ENCODE assay signal across 27 cellular contexts in the genomic region with DNA sequence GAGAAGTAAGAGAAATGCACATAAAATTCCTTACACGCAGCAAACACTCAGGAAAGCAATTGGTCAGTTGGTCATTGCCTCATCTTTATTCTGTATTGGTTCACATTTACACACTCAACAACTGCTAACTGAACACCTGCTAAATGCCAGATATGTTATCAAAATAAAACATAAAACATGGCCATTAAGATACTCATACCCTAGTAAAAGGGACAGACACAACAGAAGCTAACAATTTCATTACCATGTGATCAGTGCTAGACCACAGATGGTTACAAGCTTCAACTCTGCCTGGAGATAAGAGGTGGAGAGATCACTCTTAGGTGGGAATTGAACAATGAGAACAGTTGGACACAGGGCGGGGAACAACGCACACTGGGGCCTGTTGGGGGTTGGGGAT.
"Had no signal": no experiment of that assay in that cellular context is flagged by ENCODE, and none has a peak within 500 bp of the region (broad histone marks: within the 10 kb centered on the region; RNA-seq: fewer than 3 reads in every experiment).

No MANE protein-coding gene starts in this region.

- H3K36me3 ChIP-seq: brain microvascular endothelial cell, cardiac muscle cell had no signal

- H3K27me3 Mint-ChIP-seq: activated CD4-positive, alpha-beta memory T cell treated with anti-CD3 and anti-CD28 coated beads for 36 hours; activated CD4-positive, alpha-beta T cell treated with anti-CD3 and anti-CD28 coated beads, Interleukin-2, amount 10 ng/mL, durations not matched to agents 7 days and 5 days; activated naive CD4-positive, alpha-beta T cell treated with anti-CD3 and anti-CD28 coated beads, Interleukin-2, amount 10 ng/mL, durations not matched to agents 7 days and 5 days; activated naive CD8-positive, alpha-beta T cell treated with anti-CD3 and anti-CD28 coated beads for 36 hours had no signal

- H3K4me3 Mint-ChIP-seq: activated CD4-positive, alpha-beta memory T cell treated with anti-CD3 and anti-CD28 coated beads for 36 hours; activated CD4-positive, alpha-beta T cell treated with anti-CD3 and anti-CD28 coated beads, Interleukin-2, amount 10 ng/mL, durations not matched to agents 7 days and 5 days; activated naive CD4-positive, alpha-beta T cell treated with anti-CD3 and anti-CD28 coated beads, Interleukin-2, amount 10 ng/mL, durations not matched to agents 7 days and 5 days; activated naive CD8-positive, alpha-beta T cell treated with anti-CD3 and anti-CD28 coated beads for 36 hours; activated T-cell treated with anti-CD3 and anti-CD28 coated beads, Interleukin-2, amount 50 U/mL, for 72 hours; T-helper 17 cell had no signal

- H3K4me3 ChIP-seq: cardiac muscle cell, PC-9 had no signal

- ATAC-seq: activated T-cell treated with anti-CD3 and anti-CD28 coated beads, Interleukin-2, amount 50 U/mL, for 72 hours; T-helper 17 cell had no signal

- DNase-seq: activated CD4-positive, alpha-beta memory T cell treated with anti-CD3 and anti-CD28 coated beads for 36 hours; activated CD4-positive, alpha-beta T cell treated with anti-CD3 and anti-CD28 coated beads, Interleukin-2, amount 10 ng/mL, durations not matched to agents 7 days and 5 days; activated CD4-positive, CD25-positive, alpha-beta regulatory T cell; activated CD8-positive, alpha-beta memory T cell treated with anti-CD3 and anti-CD28 coated beads for 24 hours; activated gamma-delta T cell treated with Interleukin-2 at 50 U/mL for 16 hours; activated naive CD4-positive, alpha-beta T cell treated with anti-CD3 and anti-CD28 coated beads, Interleukin-2, amount 10 ng/mL, durations not matched to agents 7 days and 5 days; activated naive CD8-positive, alpha-beta T cell treated with anti-CD3 and anti-CD28 coated beads for 36 hours; activated T-cell treated with anti-CD3 and anti-CD28 coated beads, Interleukin-2, amount 50 U/mL, for 72 hours; brain microvascular endothelial cell; KG1; NCI-H1092 treated with DMSO at 0.1 percent for 48 hours; NCI-H1417 treated with DMSO at 0.1 percent for 48 hours; NCI-H1694; NCI-H2029; NCI-H2107; NCI-H2171 treated with DMSO at 0.1 percent for 48 hours; NCI-H345; NCI-H510A; NCI-H69; NK-92 treated with Interleukin-12 subunit alpha and Interleukin-12 subunit beta, amount 100 ng/mL, for 24 hours; PC-9; SHP77 treated with DMSO at 0.1 percent for 48 hours; T-helper 17 cell; T-helper 9 cell had no signal

- H3K9me3 Mint-ChIP-seq: activated CD4-positive, alpha-beta memory T cell treated with anti-CD3 and anti-CD28 coated beads for 36 hours; activated naive CD4-positive, alpha-beta T cell treated with anti-CD3 and anti-CD28 coated beads, Interleukin-2, amount 10 ng/mL, durations not matched to agents 7 days and 5 days; activated T-helper 2 cell treated with anti-CD3 and anti-CD28 coated beads, Interferon-gamma antibody, Interleukin-2, Interleukin-4, amounts not matched to agents 10 μg/mL and 5 μg/mL and 100 μg/mL, durations not matched to agents 14 hours and 24 hours and 36 hours had no signal

- H3K4me1 Mint-ChIP-seq: activated CD4-positive, alpha-beta T cell treated with anti-CD3 and anti-CD28 coated beads, Interleukin-2, amount 10 ng/mL, durations not matched to agents 7 days and 5 days; activated naive CD4-positive, alpha-beta T cell treated with anti-CD3 and anti-CD28 coated beads, Interleukin-2, amount 10 ng/mL, durations not matched to agents 7 days and 5 days had no signal

- H3K27ac ChIP-seq: brain microvascular endothelial cell, cardiac muscle cell, PC-9, VCaP had no signal

- H3K27ac Mint-ChIP-seq: activated CD4-positive, alpha-beta memory T cell treated with anti-CD3 and anti-CD28 coated beads for 36 hours; activated CD4-positive, alpha-beta T cell treated with anti-CD3 and anti-CD28 coated beads, Interleukin-2, amount 10 ng/mL, durations not matched to agents 7 days and 5 days; activated naive CD4-positive, alpha-beta T cell treated with anti-CD3 and anti-CD28 coated beads, Interleukin-2, amount 10 ng/mL, durations not matched to agents 7 days and 5 days; activated naive CD8-positive, alpha-beta T cell treated with anti-CD3 and anti-CD28 coated beads for 36 hours; activated T-cell treated with anti-CD3 and anti-CD28 coated beads, Interleukin-2, amount 50 U/mL, for 72 hours; activated T-helper 2 cell treated with anti-CD3 and anti-CD28 coated beads, Interferon-gamma antibody, Interleukin-2, Interleukin-4, amounts not matched to agents 10 μg/mL and 5 μg/mL and 100 μg/mL, durations not matched to agents 14 hours and 24 hours and 36 hours; T-helper 17 cell had no signal

- H3K36me3 Mint-ChIP-seq: activated naive CD4-positive, alpha-beta T cell treated with anti-CD3 and anti-CD28 coated beads, Interleukin-2, amount 10 ng/mL, durations not matched to agents 7 days and 5 days had no signal

- H3K27me3 ChIP-seq: brain microvascular endothelial cell, cardiac muscle cell had no signal

- H3K4me2 ChIP-seq: PC-9 had no signal

- H2AFZ ChIP-seq: PC-9 had no signal
